ENCODE assay signal across 24 cellular contexts in genomic region chr7:102004831-102005230, GRCh38.
"Had no signal": no experiment of that assay in that cellular context is flagged by ENCODE, and none has a peak within 500 bp of the region (broad histone marks: within the 10 kb centered on the region; RNA-seq: fewer than 3 reads in every experiment).

No MANE protein-coding gene starts in this region.

- H3K36me3 Mint-ChIP-seq: activated naive CD4-positive, alpha-beta T cell treated with anti-CD3 and anti-CD28 coated beads, Interleukin-2, amount 10 ng/mL, durations not matched to agents 7 days and 5 days had no signal

- H3K4me1 Mint-ChIP-seq: activated naive CD4-positive, alpha-beta T cell treated with anti-CD3 and anti-CD28 coated beads, Interleukin-2, amount 10 ng/mL, durations not matched to agents 7 days and 5 days had no signal

- H3K36me3 ChIP-seq: neural progenitor cell, sigmoid colon had no signal

- H3K4me3 ChIP-seq: hepatocyte, mucosa of descending colon, neural progenitor cell, sigmoid colon, smooth muscle cell, testis had no signal

- DNase-seq: activated CD4-positive, alpha-beta T cell treated with anti-CD3 and anti-CD28 coated beads for 4 hours; activated CD4-positive, alpha-beta T cell treated with anti-CD3 and anti-CD28 coated beads, Interleukin-2, amount 50 U/mL, for 48 hours; activated CD4-positive, CD25-positive, alpha-beta regulatory T cell; activated CD8-positive, alpha-beta memory T cell treated with anti-CD3 and anti-CD28 coated beads, Interleukin-2, amount 50 U/mL, for 48 hours; activated effector memory CD4-positive, alpha-beta T cell treated with anti-CD3 and anti-CD28 coated beads, Interleukin-2, amount 50 U/mL, for 16 hours; activated naive CD4-positive, alpha-beta T cell treated with anti-CD3 and anti-CD28 coated beads, Interleukin-2, amount 10 ng/mL, durations not matched to agents 7 days and 5 days; activated T-cell treated with anti-CD3 and anti-CD28 coated beads, Interleukin-2, amount 50 U/mL, for 72 hours; effector CD8-positive, alpha-beta T cell; glutamatergic neuron; left ventricle myocardium superior; mesenchymal stem cell; mucosa of descending colon; sigmoid colon; stimulated activated CD4-positive, alpha-beta T cell treated with anti-CD3 and anti-CD28 coated beads, Interleukin-15, amount 100 ng/mL, for 24 hours; stimulated activated CD8-positive, alpha-beta memory T cell treated with anti-CD3 and anti-CD28 coated beads, Interleukin-4, amount 100 ng/mL, for 48 hours; stimulated activated naive B cell treated with anti-CD40 and anti-IgM and Interleukin-4, amounts not matched to agents 10 μg/mL and 1 μg/mL and 100 μg/mL, for 72 hours; T-helper 9 cell; testis; trophoblast cell had no signal

- H3K27ac Mint-ChIP-seq: activated naive CD4-positive, alpha-beta T cell treated with anti-CD3 and anti-CD28 coated beads, Interleukin-2, amount 10 ng/mL, durations not matched to agents 7 days and 5 days; activated T-cell treated with anti-CD3 and anti-CD28 coated beads, Interleukin-2, amount 50 U/mL, for 72 hours; dendritic cell treated with granulocyte-macrophage colony-stimulating factor and Interleukin-4, amounts not matched to agents 40 ng/mL and 50 ng/mL, for 4 days had no signal

- H3K4me3 Mint-ChIP-seq: activated naive CD4-positive, alpha-beta T cell treated with anti-CD3 and anti-CD28 coated beads, Interleukin-2, amount 10 ng/mL, durations not matched to agents 7 days and 5 days; activated T-cell treated with anti-CD3 and anti-CD28 coated beads, Interleukin-2, amount 50 U/mL, for 72 hours; brain; dendritic cell treated with granulocyte-macrophage colony-stimulating factor and Interleukin-4, amounts not matched to agents 40 ng/mL and 50 ng/mL, for 4 days; neural progenitor cell; stimulated activated naive B cell treated with anti-CD40 and anti-IgM and Interleukin-4, amounts not matched to agents 10 μg/mL and 1 μg/mL and 100 μg/mL, for 72 hours had no signal

- H3K27ac ChIP-seq: hepatocyte, sigmoid colon, testis had no signal

- H3K27me3 ChIP-seq: hepatocyte, neural progenitor cell, sigmoid colon, testis had no signal

- H3K9me3 ChIP-seq: mucosa of descending colon, sigmoid colon, testis had no signal

- ATAC-seq: activated T-cell treated with anti-CD3 and anti-CD28 coated beads, Interleukin-2, amount 50 U/mL, for 72 hours; left ventricle myocardium superior; mucosa of descending colon; stimulated activated naive B cell treated with anti-CD40 and anti-IgM and Interleukin-4, amounts not matched to agents 10 μg/mL and 1 μg/mL and 100 μg/mL, for 72 hours had no signal

- H3K9me3 Mint-ChIP-seq: activated naive CD4-positive, alpha-beta T cell treated with anti-CD3 and anti-CD28 coated beads, Interleukin-2, amount 10 ng/mL, durations not matched to agents 7 days and 5 days; activated T-cell treated with anti-CD3 and anti-CD28 coated beads, Interleukin-2, amount 50 U/mL, for 72 hours; brain; dendritic cell treated with granulocyte-macrophage colony-stimulating factor and Interleukin-4, amounts not matched to agents 40 ng/mL and 50 ng/mL, for 4 days; neural progenitor cell; stimulated activated naive B cell treated with anti-CD40 and anti-IgM and Interleukin-4, amounts not matched to agents 10 μg/mL and 1 μg/mL and 100 μg/mL, for 72 hours had no signal

- H3K27me3 Mint-ChIP-seq: activated naive CD4-positive, alpha-beta T cell treated with anti-CD3 and anti-CD28 coated beads, Interleukin-2, amount 10 ng/mL, durations not matched to agents 7 days and 5 days; brain; dendritic cell treated with granulocyte-macrophage colony-stimulating factor and Interleukin-4, amounts not matched to agents 40 ng/mL and 50 ng/mL, for 4 days; stimulated activated naive B cell treated with anti-CD40 and anti-IgM and Interleukin-4, amounts not matched to agents 10 μg/mL and 1 μg/mL and 100 μg/mL, for 72 hours had no signal

- H3K4me1 ChIP-seq: testis had no signal
